ENCODE assay signal across 9 cellular contexts in the genomic region with DNA sequence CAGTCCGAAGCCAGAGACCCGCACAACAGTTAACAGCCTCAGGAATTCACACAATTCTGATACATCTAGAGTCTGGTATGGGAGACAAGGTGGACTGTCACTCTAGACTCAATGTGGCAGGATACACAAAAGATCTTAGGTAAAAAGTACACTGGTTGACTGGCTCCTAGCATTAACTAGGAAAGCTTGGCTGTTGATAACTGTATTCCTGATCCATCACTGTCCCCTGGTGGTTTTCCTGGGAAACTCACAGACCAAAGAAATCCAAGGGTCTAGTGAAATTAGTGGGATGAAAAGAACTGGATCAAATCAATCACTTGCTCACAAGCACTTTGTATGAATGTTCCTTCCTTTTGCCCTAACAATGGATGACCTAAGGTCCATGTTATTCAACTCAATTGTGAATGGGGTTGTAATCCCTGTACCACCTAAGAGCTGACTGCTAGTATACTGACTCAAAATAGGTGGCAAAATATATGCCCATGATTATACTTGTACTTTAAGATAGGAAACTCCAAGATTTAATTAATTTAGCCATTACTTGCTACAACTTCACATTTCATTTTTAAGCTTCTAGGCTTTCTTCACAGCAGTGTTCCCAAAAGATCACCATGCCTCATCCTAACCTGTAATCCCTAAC. TPM values are rescaled to one million over a fixed set of nuclear protein-coding genes. Genes with fewer than 3 reads are reported as not detected.
DNase-seq lines count a peak whose midpoint lies in the region; ATAC-seq and TF ChIP-seq lines count a peak whose summit lies in the region.
"Had no signal": no experiment of that assay in that cellular context is flagged by ENCODE, and none has a peak within 500 bp of the region (broad histone marks: within the 10 kb centered on the region; RNA-seq: fewer than 3 reads in every experiment).

No MANE protein-coding gene starts in this region.

- peaks cover 0 to 18% of the 10 kb centered on the region in 2 donors for H3K4me1 ChIP-seq in thoracic aorta (ENCODE audit: control insufficient read depth in 1 of 2, low read depth in 2 of 2)

- H3K9me3 ChIP-seq in thoracic aorta, result no peaks in the 10 kb centered on the region

- H3K4me3 ChIP-seq in thoracic aorta, result no peak overlapping the region

- H3K27me3 ChIP-seq in thoracic aorta (replicated peaks; ENCODE audit: insufficient read depth), result no peaks in the 10 kb centered on the region

- H3K36me3 ChIP-seq in thoracic aorta, result peaks cover 41% of the 10 kb centered on the region

- DNase-seq in NCI-H1417 (lab: John Stamatoyannopoulos, UW) (peak; percentile 10 to 65 (median 12)), NCI-H1417 treated with DMSO at 0.1 percent for 48 hours (lab: John Stamatoyannopoulos, UW) (no peak), OCI-M1 (lab: John Stamatoyannopoulos, UW) (peak; percentile 0), foreskin melanocyte (peak; percentile 4), thoracic aorta (ENCODE audit: low spot score) (no peak), Kasumi-1 (lab: John Stamatoyannopoulos, UW) (no peak)
- DNase-seq in activated CD4-positive, CD25-positive, alpha-beta regulatory T cell treated with anti-CD3 and anti-CD28 coated beads, Interleukin-2, amount 50 U/mL, for 72 hours, result no peak
- DNase-seq: CD8-positive, alpha-beta memory T cell had no signal

- peak; percentile 67 for TF ChIP-seq CTCF in thoracic aorta (IDR thresholded peaks at IDR 0.05)

- ATAC-seq in thoracic aorta (ENCODE audit: insufficient number of reproducible peaks, low FRiP score, low read depth) (no peak), GM19467 (IDR thresholded peaks at IDR 0.05; ENCODE audit: unreplicated experiment) (no peak)

- H3K27ac ChIP-seq in thoracic aorta, result no peak overlapping the region

RNA-seq across cellular contexts. Expression of a gene that starts 14.0 kb away (rescaled TPM):
- 100 to 1,000 TPM; 406 to 455 TPM for total RNA-seq in thoracic aorta

RNA-seq across cellular contexts. Expression of a gene that starts 14.4 kb away (rescaled TPM):
- 10 to 100 TPM in 1 of 2 donors, 1 to 10 TPM in 1; 6.5 to 22.2 TPM for total RNA-seq in thoracic aorta

RNA-seq across cellular contexts. Expression of a gene that starts 53.1 kb away (rescaled TPM):
- 1 to 10 TPM in 1 of 2 donors, under 1 TPM in 1; 0.21 to 3.1 TPM for total RNA-seq in thoracic aorta
- total RNA-seq: CD8-positive, alpha-beta memory T cell had no signal

Comparison
In these comparisons a context has a peak if more than half of its experiments do, and no peak if none do; other contexts are left out.
1. DNase-seq: peak in NCI-H1417 (3 of 3), OCI-M1 (single experiment) and foreskin melanocyte (single experiment); none in NCI-H1417 treated with DMSO at 0.1 percent for 48 hours (single experiment), thoracic aorta (single experiment), activated CD4-positive, CD25-positive, alpha-beta regulatory T cell treated with anti-CD3 and anti-CD28 coated beads, Interleukin-2, amount 50 U/mL, for 72 hours (single experiment) and Kasumi-1 (0 of 2).